In the genomic region with DNA sequence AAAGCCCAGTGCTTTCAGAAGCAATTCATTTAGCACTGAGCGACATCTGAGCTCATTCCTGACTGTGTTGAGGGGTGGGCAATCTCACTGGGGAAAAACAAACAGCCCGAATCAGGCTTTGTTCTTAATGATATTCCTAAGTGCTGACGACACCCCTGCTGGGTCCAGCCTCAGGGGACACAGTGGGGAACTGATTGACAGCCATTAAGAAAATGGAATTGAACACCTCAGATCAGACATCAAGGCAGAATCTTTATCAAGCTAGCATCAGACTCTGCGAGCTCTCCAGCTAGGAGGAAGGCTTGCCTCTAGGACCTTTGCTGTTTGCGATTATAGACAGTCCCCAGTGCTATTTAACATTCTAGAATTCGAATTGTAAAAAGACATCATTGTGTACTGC, we compare ENCODE assay signal across 1 cellular context.
TF ChIP-seq lines count a peak whose summit lies in the region.

No MANE protein-coding gene starts in this region.

TF ChIP-seq in HEK293, 187 proteins besides CTCF, POLR2A, EP300 and RAD21 (continued from another document and continues in another):
- TF ChIP-seq, protein P1, sequence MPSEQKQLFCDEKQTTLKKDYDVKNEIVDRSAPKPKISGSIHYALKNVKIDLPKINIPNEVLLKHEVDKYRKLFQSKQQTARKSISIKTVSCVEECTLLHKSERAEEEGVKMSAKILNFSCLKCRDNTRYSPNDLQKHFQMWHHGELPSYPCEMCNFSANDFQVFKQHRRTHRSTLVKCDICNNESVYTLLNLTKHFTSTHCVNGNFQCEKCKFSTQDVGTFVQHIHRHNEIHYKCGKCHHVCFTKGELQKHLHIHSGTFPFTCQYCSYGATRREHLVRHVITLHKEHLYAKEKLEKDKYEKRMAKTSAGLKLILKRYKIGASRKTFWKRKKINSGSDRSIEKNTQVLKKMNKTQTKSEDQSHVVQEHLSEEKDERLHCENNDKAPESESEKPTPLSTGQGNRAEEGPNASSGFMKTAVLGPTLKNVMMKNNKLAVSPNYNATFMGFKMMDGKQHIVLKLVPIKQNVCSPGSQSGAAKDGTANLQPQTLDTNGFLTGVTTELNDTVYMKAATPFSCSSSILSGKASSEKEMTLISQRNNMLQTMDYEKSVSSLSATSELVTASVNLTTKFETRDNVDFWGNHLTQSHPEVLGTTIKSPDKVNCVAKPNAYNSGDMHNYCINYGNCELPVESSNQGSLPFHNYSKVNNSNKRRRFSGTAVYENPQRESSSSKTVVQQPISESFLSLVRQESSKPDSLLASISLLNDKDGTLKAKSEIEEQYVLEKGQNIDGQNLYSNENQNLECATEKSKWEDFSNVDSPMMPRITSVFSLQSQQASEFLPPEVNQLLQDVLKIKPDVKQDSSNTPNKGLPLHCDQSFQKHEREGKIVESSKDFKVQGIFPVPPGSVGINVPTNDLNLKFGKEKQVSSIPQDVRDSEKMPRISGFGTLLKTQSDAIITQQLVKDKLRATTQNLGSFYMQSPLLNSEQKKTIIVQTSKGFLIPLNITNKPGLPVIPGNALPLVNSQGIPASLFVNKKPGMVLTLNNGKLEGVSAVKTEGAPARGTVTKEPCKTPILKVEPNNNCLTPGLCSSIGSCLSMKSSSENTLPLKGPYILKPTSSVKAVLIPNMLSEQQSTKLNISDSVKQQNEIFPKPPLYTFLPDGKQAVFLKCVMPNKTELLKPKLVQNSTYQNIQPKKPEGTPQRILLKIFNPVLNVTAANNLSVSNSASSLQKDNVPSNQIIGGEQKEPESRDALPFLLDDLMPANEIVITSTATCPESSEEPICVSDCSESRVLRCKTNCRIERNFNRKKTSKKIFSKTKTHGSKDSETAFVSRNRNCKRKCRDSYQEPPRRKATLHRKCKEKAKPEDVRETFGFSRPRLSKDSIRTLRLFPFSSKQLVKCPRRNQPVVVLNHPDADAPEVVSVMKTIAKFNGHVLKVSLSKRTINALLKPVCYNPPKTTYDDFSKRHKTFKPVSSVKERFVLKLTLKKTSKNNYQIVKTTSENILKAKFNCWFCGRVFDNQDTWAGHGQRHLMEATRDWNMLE (tag by site-specific recombination; conservative IDR thresholded peaks at IDR 0.05; ENCODE audit: low read depth): peak; percentile 20; the same call in 1 of the 2 replicates
- TF ChIP-seq ZNF510 (tag by site-specific recombination; IDR thresholded peaks at IDR 0.05; ENCODE audit: insufficient replicate concordance): no peak
- TF ChIP-seq ZNF48 (tag by site-specific recombination; IDR thresholded peaks at IDR 0.05): no peak
- TF ChIP-seq, protein P2, sequence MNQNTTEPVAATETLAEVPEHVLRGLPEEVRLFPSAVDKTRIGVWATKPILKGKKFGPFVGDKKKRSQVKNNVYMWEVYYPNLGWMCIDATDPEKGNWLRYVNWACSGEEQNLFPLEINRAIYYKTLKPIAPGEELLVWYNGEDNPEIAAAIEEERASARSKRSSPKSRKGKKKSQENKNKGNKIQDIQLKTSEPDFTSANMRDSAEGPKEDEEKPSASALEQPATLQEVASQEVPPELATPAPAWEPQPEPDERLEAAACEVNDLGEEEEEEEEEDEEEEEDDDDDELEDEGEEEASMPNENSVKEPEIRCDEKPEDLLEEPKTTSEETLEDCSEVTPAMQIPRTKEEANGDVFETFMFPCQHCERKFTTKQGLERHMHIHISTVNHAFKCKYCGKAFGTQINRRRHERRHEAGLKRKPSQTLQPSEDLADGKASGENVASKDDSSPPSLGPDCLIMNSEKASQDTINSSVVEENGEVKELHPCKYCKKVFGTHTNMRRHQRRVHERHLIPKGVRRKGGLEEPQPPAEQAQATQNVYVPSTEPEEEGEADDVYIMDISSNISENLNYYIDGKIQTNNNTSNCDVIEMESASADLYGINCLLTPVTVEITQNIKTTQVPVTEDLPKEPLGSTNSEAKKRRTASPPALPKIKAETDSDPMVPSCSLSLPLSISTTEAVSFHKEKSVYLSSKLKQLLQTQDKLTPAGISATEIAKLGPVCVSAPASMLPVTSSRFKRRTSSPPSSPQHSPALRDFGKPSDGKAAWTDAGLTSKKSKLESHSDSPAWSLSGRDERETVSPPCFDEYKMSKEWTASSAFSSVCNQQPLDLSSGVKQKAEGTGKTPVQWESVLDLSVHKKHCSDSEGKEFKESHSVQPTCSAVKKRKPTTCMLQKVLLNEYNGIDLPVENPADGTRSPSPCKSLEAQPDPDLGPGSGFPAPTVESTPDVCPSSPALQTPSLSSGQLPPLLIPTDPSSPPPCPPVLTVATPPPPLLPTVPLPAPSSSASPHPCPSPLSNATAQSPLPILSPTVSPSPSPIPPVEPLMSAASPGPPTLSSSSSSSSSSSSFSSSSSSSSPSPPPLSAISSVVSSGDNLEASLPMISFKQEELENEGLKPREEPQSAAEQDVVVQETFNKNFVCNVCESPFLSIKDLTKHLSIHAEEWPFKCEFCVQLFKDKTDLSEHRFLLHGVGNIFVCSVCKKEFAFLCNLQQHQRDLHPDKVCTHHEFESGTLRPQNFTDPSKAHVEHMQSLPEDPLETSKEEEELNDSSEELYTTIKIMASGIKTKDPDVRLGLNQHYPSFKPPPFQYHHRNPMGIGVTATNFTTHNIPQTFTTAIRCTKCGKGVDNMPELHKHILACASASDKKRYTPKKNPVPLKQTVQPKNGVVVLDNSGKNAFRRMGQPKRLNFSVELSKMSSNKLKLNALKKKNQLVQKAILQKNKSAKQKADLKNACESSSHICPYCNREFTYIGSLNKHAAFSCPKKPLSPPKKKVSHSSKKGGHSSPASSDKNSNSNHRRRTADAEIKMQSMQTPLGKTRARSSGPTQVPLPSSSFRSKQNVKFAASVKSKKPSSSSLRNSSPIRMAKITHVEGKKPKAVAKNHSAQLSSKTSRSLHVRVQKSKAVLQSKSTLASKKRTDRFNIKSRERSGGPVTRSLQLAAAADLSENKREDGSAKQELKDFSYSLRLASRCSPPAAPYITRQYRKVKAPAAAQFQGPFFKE (tag by site-specific recombination; IDR thresholded peaks at IDR 0.05; ENCODE audit: borderline replicate concordance): no peak
- no peak for TF ChIP-seq ZNF23 (tag by site-specific recombination; IDR thresholded peaks at IDR 0.05; ENCODE audit: borderline replicate concordance)
- TF ChIP-seq MZF1 (tag by site-specific recombination; IDR thresholded peaks at IDR 0.05; ENCODE audit: borderline replicate concordance): no peak
- no peak for TF ChIP-seq ZBTB48 (tag by site-specific recombination; IDR thresholded peaks at IDR 0.05)
- no peak for TF ChIP-seq ZNF670 (tag by site-specific recombination; IDR thresholded peaks at IDR 0.05; ENCODE audit: low read depth)
- no peak for TF ChIP-seq ZNF16 (tag by site-specific recombination; IDR thresholded peaks at IDR 0.05; ENCODE audit: low read depth)
- no peak for TF ChIP-seq ZNF292 (tag by site-specific recombination; IDR thresholded peaks at IDR 0.05; ENCODE audit: borderline replicate concordance, low read depth)
- TF ChIP-seq ZNF169 (tag by site-specific recombination; IDR thresholded peaks at IDR 0.05): no peak
- no peak for TF ChIP-seq ZNF549 (tag by site-specific recombination; IDR thresholded peaks at IDR 0.05)
- TF ChIP-seq ZNF335 (tag by site-specific recombination; conservative IDR thresholded peaks at IDR 0.05): no peak
- TF ChIP-seq EGR2 (tag by site-specific recombination; IDR thresholded peaks at IDR 0.05; ENCODE audit: low read depth): no peak
- no peak for TF ChIP-seq ZNF202 (tag by site-specific recombination; IDR thresholded peaks at IDR 0.05; ENCODE audit: borderline replicate concordance)
- TF ChIP-seq ZFP37 (tag by site-specific recombination; IDR thresholded peaks at IDR 0.05): no peak
- no peak for TF ChIP-seq ZFHX2 (tag by site-specific recombination; conservative IDR thresholded peaks at IDR 0.05)
- no peak for TF ChIP-seq ZNF426 (tag by site-specific recombination; IDR thresholded peaks at IDR 0.05)
- no peak for TF ChIP-seq ZNF211 (tag by site-specific recombination; IDR thresholded peaks at IDR 0.05; ENCODE audit: low read depth)
- TF ChIP-seq, protein P3, sequence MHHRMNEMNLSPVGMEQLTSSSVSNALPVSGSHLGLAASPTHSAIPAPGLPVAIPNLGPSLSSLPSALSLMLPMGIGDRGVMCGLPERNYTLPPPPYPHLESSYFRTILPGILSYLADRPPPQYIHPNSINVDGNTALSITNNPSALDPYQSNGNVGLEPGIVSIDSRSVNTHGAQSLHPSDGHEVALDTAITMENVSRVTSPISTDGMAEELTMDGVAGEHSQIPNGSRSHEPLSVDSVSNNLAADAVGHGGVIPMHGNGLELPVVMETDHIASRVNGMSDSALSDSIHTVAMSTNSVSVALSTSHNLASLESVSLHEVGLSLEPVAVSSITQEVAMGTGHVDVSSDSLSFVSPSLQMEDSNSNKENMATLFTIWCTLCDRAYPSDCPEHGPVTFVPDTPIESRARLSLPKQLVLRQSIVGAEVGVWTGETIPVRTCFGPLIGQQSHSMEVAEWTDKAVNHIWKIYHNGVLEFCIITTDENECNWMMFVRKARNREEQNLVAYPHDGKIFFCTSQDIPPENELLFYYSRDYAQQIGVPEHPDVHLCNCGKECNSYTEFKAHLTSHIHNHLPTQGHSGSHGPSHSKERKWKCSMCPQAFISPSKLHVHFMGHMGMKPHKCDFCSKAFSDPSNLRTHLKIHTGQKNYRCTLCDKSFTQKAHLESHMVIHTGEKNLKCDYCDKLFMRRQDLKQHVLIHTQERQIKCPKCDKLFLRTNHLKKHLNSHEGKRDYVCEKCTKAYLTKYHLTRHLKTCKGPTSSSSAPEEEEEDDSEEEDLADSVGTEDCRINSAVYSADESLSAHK (tag by site-specific recombination; IDR thresholded peaks at IDR 0.05): peak; percentile 64
- peak; percentile 9; the same call in 1 of the 2 replicates for TF ChIP-seq ZNF664 (tag by site-specific recombination; IDR thresholded peaks at IDR 0.05)
- TF ChIP-seq WT1 (tag by site-specific recombination; IDR thresholded peaks at IDR 0.05): peak; percentile 79
- TF ChIP-seq, protein P4, sequence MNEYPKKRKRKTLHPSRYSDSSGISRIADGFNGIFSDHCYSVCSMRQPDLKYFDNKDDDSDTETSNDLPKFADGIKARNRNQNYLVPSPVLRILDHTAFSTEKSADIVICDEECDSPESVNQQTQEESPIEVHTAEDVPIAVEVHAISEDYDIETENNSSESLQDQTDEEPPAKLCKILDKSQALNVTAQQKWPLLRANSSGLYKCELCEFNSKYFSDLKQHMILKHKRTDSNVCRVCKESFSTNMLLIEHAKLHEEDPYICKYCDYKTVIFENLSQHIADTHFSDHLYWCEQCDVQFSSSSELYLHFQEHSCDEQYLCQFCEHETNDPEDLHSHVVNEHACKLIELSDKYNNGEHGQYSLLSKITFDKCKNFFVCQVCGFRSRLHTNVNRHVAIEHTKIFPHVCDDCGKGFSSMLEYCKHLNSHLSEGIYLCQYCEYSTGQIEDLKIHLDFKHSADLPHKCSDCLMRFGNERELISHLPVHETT (tag by site-specific recombination; IDR thresholded peaks at IDR 0.05): peak; percentile 35; the same call in 1 of the 2 replicates
- peak; percentile 51; the same call in 1 of the 2 replicates for TF ChIP-seq ZBTB1 (tag by site-specific recombination; IDR thresholded peaks at IDR 0.05)
- TF ChIP-seq ZNF223 (tag by site-specific recombination; IDR thresholded peaks at IDR 0.05): no peak
- TF ChIP-seq, protein P5, sequence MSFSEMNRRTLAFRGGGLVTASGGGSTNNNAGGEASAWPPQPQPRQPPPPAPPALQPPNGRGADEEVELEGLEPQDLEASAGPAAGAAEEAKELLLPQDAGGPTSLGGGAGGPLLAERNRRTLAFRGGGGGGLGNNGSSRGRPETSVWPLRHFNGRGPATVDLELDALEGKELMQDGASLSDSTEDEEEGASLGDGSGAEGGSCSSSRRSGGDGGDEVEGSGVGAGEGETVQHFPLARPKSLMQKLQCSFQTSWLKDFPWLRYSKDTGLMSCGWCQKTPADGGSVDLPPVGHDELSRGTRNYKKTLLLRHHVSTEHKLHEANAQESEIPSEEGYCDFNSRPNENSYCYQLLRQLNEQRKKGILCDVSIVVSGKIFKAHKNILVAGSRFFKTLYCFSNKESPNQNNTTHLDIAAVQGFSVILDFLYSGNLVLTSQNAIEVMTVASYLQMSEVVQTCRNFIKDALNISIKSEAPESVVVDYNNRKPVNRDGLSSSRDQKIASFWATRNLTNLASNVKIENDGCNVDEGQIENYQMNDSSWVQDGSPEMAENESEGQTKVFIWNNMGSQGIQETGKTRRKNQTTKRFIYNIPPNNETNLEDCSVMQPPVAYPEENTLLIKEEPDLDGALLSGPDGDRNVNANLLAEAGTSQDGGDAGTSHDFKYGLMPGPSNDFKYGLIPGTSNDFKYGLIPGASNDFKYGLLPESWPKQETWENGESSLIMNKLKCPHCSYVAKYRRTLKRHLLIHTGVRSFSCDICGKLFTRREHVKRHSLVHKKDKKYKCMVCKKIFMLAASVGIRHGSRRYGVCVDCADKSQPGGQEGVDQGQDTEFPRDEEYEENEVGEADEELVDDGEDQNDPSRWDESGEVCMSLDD (tag by site-specific recombination; IDR thresholded peaks at IDR 0.05): no peak
- no peak for TF ChIP-seq ZNF558 (tag by site-specific recombination; IDR thresholded peaks at IDR 0.05)
- TF ChIP-seq ZNF677 (tag by site-specific recombination; IDR thresholded peaks at IDR 0.05): no peak
- TF ChIP-seq ZNF37A (tag by site-specific recombination; IDR thresholded peaks at IDR 0.05): no peak
- TF ChIP-seq, protein P6, sequence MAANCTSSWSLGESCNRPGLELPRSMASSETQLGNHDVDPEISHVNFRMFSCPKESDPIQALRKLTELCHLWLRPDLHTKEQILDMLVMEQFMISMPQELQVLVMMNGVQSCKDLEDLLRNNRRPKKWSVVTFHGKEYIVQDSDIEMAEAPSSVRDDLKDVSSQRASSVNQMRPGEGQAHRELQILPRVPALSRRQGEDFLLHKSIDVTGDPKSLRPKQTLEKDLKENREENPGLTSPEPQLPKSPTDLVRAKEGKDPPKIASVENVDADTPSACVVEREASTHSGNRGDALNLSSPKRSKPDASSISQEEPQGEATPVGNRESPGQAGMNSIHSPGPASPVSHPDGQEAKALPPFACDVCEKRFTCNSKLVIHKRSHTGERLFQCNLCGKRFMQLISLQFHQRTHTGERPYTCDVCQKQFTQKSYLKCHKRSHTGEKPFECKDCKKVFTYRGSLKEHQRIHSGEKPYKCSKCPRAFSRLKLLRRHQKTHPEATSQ (tag by site-specific recombination; IDR thresholded peaks at IDR 0.05): no peak
- TF ChIP-seq OVOL3 (tag by site-specific recombination; IDR thresholded peaks at IDR 0.05): no peak
- TF ChIP-seq GLI2 (tag by site-specific recombination; IDR thresholded peaks at IDR 0.05; ENCODE audit: borderline replicate concordance, low read depth): peak; percentile 88; the same call in 1 of the 2 replicates
- TF ChIP-seq ZNF521 (tag by site-specific recombination; IDR thresholded peaks at IDR 0.05): no peak
- no peak for TF ChIP-seq ZXDB (tag by site-specific recombination; IDR thresholded peaks at IDR 0.05)
- TF ChIP-seq REPIN1 (tag by site-specific recombination; IDR thresholded peaks at IDR 0.05; ENCODE audit: low read depth): no peak
- TF ChIP-seq ZSCAN16 (tag by site-specific recombination; IDR thresholded peaks at IDR 0.05): no peak
- TF ChIP-seq ZFP3 (tag by site-specific recombination; IDR thresholded peaks at IDR 0.05; ENCODE audit: low read depth): no peak
- TF ChIP-seq ZNF404 (tag by site-specific recombination; IDR thresholded peaks at IDR 0.05): no peak
- no peak for TF ChIP-seq ZNF701 (tag by site-specific recombination; IDR thresholded peaks at IDR 0.05)
- TF ChIP-seq, protein P7, sequence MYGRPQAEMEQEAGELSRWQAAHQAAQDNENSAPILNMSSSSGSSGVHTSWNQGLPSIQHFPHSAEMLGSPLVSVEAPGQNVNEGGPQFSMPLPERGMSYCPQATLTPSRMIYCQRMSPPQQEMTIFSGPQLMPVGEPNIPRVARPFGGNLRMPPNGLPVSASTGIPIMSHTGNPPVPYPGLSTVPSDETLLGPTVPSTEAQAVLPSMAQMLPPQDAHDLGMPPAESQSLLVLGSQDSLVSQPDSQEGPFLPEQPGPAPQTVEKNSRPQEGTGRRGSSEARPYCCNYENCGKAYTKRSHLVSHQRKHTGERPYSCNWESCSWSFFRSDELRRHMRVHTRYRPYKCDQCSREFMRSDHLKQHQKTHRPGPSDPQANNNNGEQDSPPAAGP (tag by site-specific recombination; IDR thresholded peaks at IDR 0.05): no peak
